In the genomic region with DNA sequence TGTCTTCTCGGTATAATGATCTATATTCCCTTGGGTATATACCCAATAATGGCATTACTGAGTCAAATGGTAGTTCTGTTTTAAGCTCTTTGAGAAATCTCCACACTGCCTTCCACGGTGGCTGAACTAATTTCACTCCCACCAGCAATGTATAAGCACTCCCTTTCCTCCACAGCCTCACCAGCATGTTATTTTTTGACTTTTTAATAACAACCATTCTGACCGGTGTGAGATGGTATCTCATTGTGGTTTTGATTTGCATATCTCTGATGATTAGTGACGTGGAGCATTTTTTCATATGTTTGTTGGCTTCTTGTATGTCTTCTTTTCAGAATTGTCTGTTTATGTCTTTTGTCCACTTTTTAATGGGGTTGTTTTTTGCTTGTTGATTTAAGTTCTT, we compare ENCODE assay signal across 20 cellular contexts.
"Had no signal": no experiment of that assay in that cellular context is flagged by ENCODE, and none has a peak within 500 bp of the region (broad histone marks: within the 10 kb centered on the region; RNA-seq: fewer than 3 reads in every experiment).

No MANE protein-coding gene starts in this region.

- DNase-seq: activated CD4-positive, alpha-beta T cell treated with anti-CD3 and anti-CD28 coated beads for 1 hour; activated CD4-positive, alpha-beta T cell treated with anti-CD3 and anti-CD28 coated beads, Interleukin-2, amount 50 U/mL, for 1 hour; activated CD8-positive, alpha-beta memory T cell treated with anti-CD3 and anti-CD28 coated beads, Interleukin-2, amount 50 U/mL, for 4 hours; activated naive CD4-positive, alpha-beta T cell; activated T-cell treated with anti-CD3 and anti-CD28 coated beads, Interleukin-2, amount 50 U/mL, for 24 hours; amniotic stem cell; effector CD8-positive, alpha-beta T cell; head of caudate nucleus; hypothalamus; left ventricle myocardium superior; ovary; right cardiac atrium; stimulated activated CD4-positive, alpha-beta T cell treated with anti-CD3 and anti-CD28 coated beads, Interleukin-12 subunit alpha, Interleukin-12 subunit beta, amount 100 ng/mL, for 4 hours; stimulated activated CD4-positive, alpha-beta T cell treated with anti-CD3 and anti-CD28 coated beads, Interleukin-4, amount 100 ng/mL, for 4 hours; stimulated activated naive CD8-positive, alpha-beta T cell treated with anti-CD3 and anti-CD28 coated beads, Interleukin-15, Interleukin-2, amounts not matched to agents 100 U/mL and 50 U/mL, for 24 hours; WERI-Rb-1 had no signal

- H3K9me3 ChIP-seq: gastroesophageal sphincter, neutrophil, ovary had no signal

- ATAC-seq: esophagus mucosa; gastroesophageal sphincter; left ventricle myocardium superior; natural killer cell treated with Interleukin-12 subunit alpha and Interleukin-12 subunit beta and Interleukin-15 and Interleukin-18, amount 100 ng/mL, for 72 hours; right cardiac atrium; stimulated activated naive CD8-positive, alpha-beta T cell treated with anti-CD3 and anti-CD28 coated beads, Interleukin-15, Interleukin-2, amounts not matched to agents 100 U/mL and 50 U/mL, for 24 hours had no signal

- H3K27ac ChIP-seq: gastroesophageal sphincter, neutrophil, ovary, WERI-Rb-1 had no signal

- H3K36me3 ChIP-seq: gastroesophageal sphincter, neutrophil, ovary, WERI-Rb-1 had no signal

- H3K4me3 ChIP-seq: gastroesophageal sphincter, ovary had no signal

- H3K27me3 ChIP-seq: gastroesophageal sphincter, ovary had no signal
